Comparison of ENCODE assay signal across 8 cellular contexts in the genomic region with DNA sequence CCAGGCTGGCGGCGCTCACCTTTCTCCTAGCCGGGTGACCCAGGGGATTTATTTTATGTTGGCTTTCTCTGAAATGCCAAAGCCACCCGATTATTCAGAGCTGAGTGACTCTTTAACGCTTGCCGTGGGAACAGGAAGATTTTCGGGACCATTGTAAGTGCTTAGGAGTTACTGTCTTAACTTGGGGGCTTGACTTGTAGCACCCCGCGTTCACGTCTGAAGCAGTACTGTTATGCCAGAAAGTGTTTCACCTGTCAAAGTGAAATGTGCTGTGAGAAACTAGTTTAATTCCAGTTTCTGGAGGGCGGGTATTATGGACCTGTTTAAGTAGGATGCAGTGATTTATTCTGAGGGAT. TPM values are rescaled to one million over a fixed set of nuclear protein-coding genes. Genes with fewer than 3 reads are reported as not detected.
DNase-seq lines count a peak whose midpoint lies in the region; ATAC-seq and TF ChIP-seq lines count a peak whose summit lies in the region.

No MANE protein-coding gene starts in this region.

- intact Hi-C loops in Right ventricle myocardium inferior (cut with DNase I) (loop anchor here (1.0 kb wide), 1 partner anchor 19 kb away; no protein-coding TSS in a partner anchor), cardiac septum (cut with DNase I) (loop anchor here (1.0 to 2.0 kb wide), 2 partner anchors 22 to 69 kb away; a partner anchor contains a TSS)

- peak overlapping the region; percentile 81 for H3K27ac Mint-ChIP-seq in glutamatergic neuron (ENCODE audit: unreplicated experiment)

- H3K27me3 ChIP-seq in skeletal muscle satellite cell (ENCODE audit: control insufficient read depth, insufficient read depth, low read length), result no peaks in the 10 kb centered on the region

- peaks cover 4% of the 10 kb centered on the region for H3K9me3 Mint-ChIP-seq in glutamatergic neuron (ENCODE audit: unreplicated experiment)

- ATAC-seq in Right ventricle myocardium inferior, result peak; percentile 1

- H3K4me2 ChIP-seq in skeletal muscle satellite cell (ENCODE audit: low read length), result peak overlapping the region; percentile 84

- peaks cover 1% of the 10 kb centered on the region for H3K27me3 Mint-ChIP-seq in glutamatergic neuron (ENCODE audit: unreplicated experiment)

- no peaks in the 10 kb centered on the region for H3K36me3 Mint-ChIP-seq in glutamatergic neuron (ENCODE audit: unreplicated experiment)

- peak overlapping the region; percentile 100 for H3K4me3 ChIP-seq in skeletal muscle satellite cell (ENCODE audit: low read length)

- TF ChIP-seq CTCF in VCaP (conservative IDR thresholded peaks at IDR 0.05), result no peak
- TF ChIP-seq CTCF in glutamatergic neuron (IDR thresholded peaks at IDR 0.05; ENCODE audit: partially characterized antibody, unreplicated experiment), result no peak

- peak overlapping the region; percentile 98 for H3K9ac ChIP-seq in skeletal muscle satellite cell (ENCODE audit: low read depth, low read length)

- DNase-seq in Right ventricle myocardium inferior (ENCODE audit: missing footprints) (no peak), cardiac septum (ENCODE audit: low spot score) (no peak), glutamatergic neuron (no peak), NCI-H128 (lab: John Stamatoyannopoulos, UW; ENCODE audit: unreplicated experiment) (no peak), hepatic stellate cell (ENCODE audit: low spot score) (no peak)
- DNase-seq in activated CD8-positive, alpha-beta memory T cell treated with anti-CD3 and anti-CD28 coated beads, Interleukin-2, amount 50 U/mL, for 4 hours, result no peak

- peaks cover 13% of the 10 kb centered on the region for H3K4me1 Mint-ChIP-seq in glutamatergic neuron (ENCODE audit: low read depth, unreplicated experiment)

- H3K27ac ChIP-seq in VCaP, result peak overlapping the region; percentile 95

- H3K4me3 Mint-ChIP-seq in glutamatergic neuron (ENCODE audit: unreplicated experiment), result peak overlapping the region; percentile 98

- peaks cover 9% of the 10 kb centered on the region for H3K4me1 ChIP-seq in skeletal muscle satellite cell (ENCODE audit: control insufficient read depth, insufficient read depth, low read length)

- H3K9me3 ChIP-seq in skeletal muscle satellite cell (replicated peaks; ENCODE audit: low read length), result no peaks in the 10 kb centered on the region

- peaks cover 3% of the 10 kb centered on the region for H3K36me3 ChIP-seq in skeletal muscle satellite cell (ENCODE audit: insufficient read depth, low read length)

RNA-seq across cellular contexts. Expression of a gene that starts 0.2 kb away (rescaled TPM):
- total RNA-seq in Right ventricle myocardium inferior, result 23.0 TPM
- total RNA-seq in cardiac septum, result 17.3 TPM
- 15.9 TPM for total RNA-seq in glutamatergic neuron (ENCODE audit: unreplicated experiment)
- 6.8 and 8.3 TPM in 2 replicates for total RNA-seq in skeletal muscle satellite cell (2012; rRNA removed)

RNA-seq across cellular contexts. Expression of a gene that starts 0.6 kb away (rescaled TPM):
- 52.5 TPM for total RNA-seq in Right ventricle myocardium inferior
- total RNA-seq in cardiac septum, result 58.1 TPM
- total RNA-seq in glutamatergic neuron (ENCODE audit: unreplicated experiment), result 60.4 TPM
- total RNA-seq in skeletal muscle satellite cell (2012; rRNA removed), result 6.1 and 8.5 TPM in 2 replicates

RNA-seq across cellular contexts. Expression of a gene that starts 21.6 kb away (rescaled TPM):
- 15.6 TPM for total RNA-seq in Right ventricle myocardium inferior
- total RNA-seq in cardiac septum, result 11.8 TPM
- 6.5 TPM for total RNA-seq in glutamatergic neuron (ENCODE audit: unreplicated experiment)
- total RNA-seq in skeletal muscle satellite cell (2012; rRNA removed), result 22.3 and 23.3 TPM in 2 replicates

RNA-seq across cellular contexts. Expression of a gene that starts 21.7 kb away (rescaled TPM):
- 20.5 TPM for total RNA-seq in Right ventricle myocardium inferior
- 25.2 TPM for total RNA-seq in cardiac septum
- 17.4 TPM for total RNA-seq in glutamatergic neuron (ENCODE audit: unreplicated experiment)
- 16.7 and 18.3 TPM in 2 replicates for total RNA-seq in skeletal muscle satellite cell (2012; rRNA removed)
